16 cellular contexts compared by ENCODE assay signal in the genomic region with DNA sequence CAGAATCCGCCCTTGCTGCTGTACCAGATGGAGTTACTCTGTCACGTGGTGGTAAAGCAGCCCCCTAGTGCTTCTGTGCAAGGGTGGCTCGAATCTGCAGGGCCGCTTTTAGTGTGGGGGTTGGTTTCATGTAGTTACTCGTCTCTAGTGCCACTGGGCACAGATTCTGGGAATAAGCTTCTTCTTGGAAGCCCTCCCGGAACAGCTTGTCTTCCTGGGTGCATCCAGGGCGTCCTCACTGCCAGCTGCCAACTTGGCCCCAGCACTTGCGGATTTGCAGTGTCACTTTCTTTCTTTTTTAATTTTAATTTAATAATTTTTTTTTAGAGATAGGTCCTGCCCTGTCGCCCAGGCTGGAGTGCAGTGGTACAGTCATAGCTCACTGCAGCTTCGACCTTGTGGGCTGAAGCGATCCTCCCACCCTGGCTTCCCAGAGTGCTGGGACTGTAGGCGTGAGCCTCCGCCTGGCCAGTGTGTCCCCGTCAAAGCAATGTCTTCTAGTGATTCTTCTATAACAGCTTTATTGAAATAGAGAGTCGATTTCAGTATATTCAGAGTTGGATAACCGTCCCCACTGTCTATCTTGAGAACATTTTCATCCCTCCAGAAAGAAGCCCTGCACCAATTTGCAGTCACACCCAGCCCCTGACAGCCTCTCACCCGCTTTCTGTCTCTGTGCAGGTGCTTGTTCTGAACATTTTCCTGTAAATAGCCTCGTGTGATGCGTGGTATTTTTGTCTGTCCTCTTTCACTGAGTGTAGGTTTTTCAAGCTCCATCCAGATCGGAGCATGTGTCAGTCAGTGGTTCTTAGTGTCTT. TPM values are rescaled to one million over a fixed set of nuclear protein-coding genes. Genes with fewer than 3 reads are reported as not detected.
DNase-seq lines count a peak whose midpoint lies in the region; ATAC-seq and TF ChIP-seq lines count a peak whose summit lies in the region.
"Had no signal": no experiment of that assay in that cellular context is flagged by ENCODE, and none has a peak within 500 bp of the region (broad histone marks: within the 10 kb centered on the region; RNA-seq: fewer than 3 reads in every experiment).

No MANE protein-coding gene starts in this region.

- H3K27me3 ChIP-seq in right cardiac atrium (ENCODE audit: control insufficient read depth, insufficient read depth) (no peaks in the 10 kb centered on the region), skeletal muscle tissue (ENCODE audit: control insufficient read depth in 3 of 3, insufficient read depth in 3 of 3, low read length in 3 of 3) (no peaks in the 10 kb centered on the region), GM23338 (ENCODE audit: insufficient read depth) (no peaks in the 10 kb centered on the region)
- H3K27me3 ChIP-seq: neutrophil, SJSA1 had no signal

- peak in 1 of 2 donors; percentile 34 for ATAC-seq in right cardiac atrium
- no peak for ATAC-seq in mucosa of descending colon
- no peak for ATAC-seq in GM18858 (IDR thresholded peaks at IDR 0.05; ENCODE audit: unreplicated experiment)
- no peak for ATAC-seq in GM23338

- H3K27me3 Mint-ChIP-seq in GM23338 (ENCODE audit: insufficient read depth, low read depth, poor library complexity) = peaks cover 14% of the 10 kb centered on the region
- H3K27me3 Mint-ChIP-seq: CD4-positive, CD25-positive, alpha-beta regulatory T cell had no signal

- peaks cover 0 to 94% of the 10 kb centered on the region in 2 experiments; a peak in 2 of 3 replicates for H3K36me3 ChIP-seq in HEK293 (ENCODE audit: control insufficient read depth in 2 of 2, insufficient read depth in 1 of 2, low read length in 2 of 2)
- peaks cover 24 to 38% (median 27%) of the 10 kb centered on the region in 3 donors for H3K36me3 ChIP-seq in skeletal muscle tissue (ENCODE audit: control insufficient read depth in 3 of 3, insufficient read depth in 3 of 3, low read length in 3 of 3)
- peaks cover 26% of the 10 kb centered on the region for H3K36me3 ChIP-seq in mucosa of descending colon (ENCODE audit: low read depth)
- H3K36me3 ChIP-seq in GM23338 (ENCODE audit: insufficient read depth) = no peaks in the 10 kb centered on the region; the same call in 1 of the 2 replicates

- H3K9me3 ChIP-seq in HEK293 (ENCODE audit: control insufficient read depth, insufficient read depth, low read depth, low read length) (no peaks in the 10 kb centered on the region), right cardiac atrium (ENCODE audit: control insufficient read depth, low read length) (no peaks in the 10 kb centered on the region), skeletal muscle tissue (ENCODE audit: control insufficient read depth in 3 of 3, low read length in 3 of 3) (no peaks in the 10 kb centered on the region), mucosa of descending colon (no peaks in the 10 kb centered on the region)
- H3K9me3 ChIP-seq: neutrophil, SJSA1 had no signal

- no peak overlapping the region for H3K4me2 ChIP-seq in GM23338

- no peaks in the 10 kb centered on the region; the same call in 1 of the 2 replicates for H4K20me1 ChIP-seq in GM23338 (replicated peaks; ENCODE audit: insufficient read depth)

- H3K9ac ChIP-seq in skeletal muscle tissue (ENCODE audit: low read depth in 1 of 3, low read length in 3 of 3) = peak overlapping the region; percentile 14 to 63 (median 62)

- H3K4me3 ChIP-seq in HEK293 (ENCODE audit: low read depth, low read length) (no peak overlapping the region), right cardiac atrium (ENCODE audit: low read length) (no peak overlapping the region), skeletal muscle tissue (ENCODE audit: low read length in 3 of 3) (peak overlapping the region in 2 of 3 donors; percentile 35 to 40), mucosa of descending colon (no peak overlapping the region), GM23338 (no peak overlapping the region)
- H3K4me3 ChIP-seq: SJSA1 had no signal

- intact Hi-C loops in right cardiac atrium (cut with DNase I) = no loop called here
- intact Hi-C loops in mucosa of descending colon (cut with DNase I, micrococcal nuclease) = no loop called here

- DNase-seq in amygdala (lab: John Stamatoyannopoulos, UW) (peak in 33 of 56 donors; percentile 27 to 72 (median 46)), right cardiac atrium (peak in 2 of 3 donors; percentile 39 to 58), mucosa of descending colon (no peak), DMS153 (lab: John Stamatoyannopoulos, UW) (no peak), GM23338 (ENCODE audit: low spot score) (no peak)
- DNase-seq: activated CD8-positive, alpha-beta memory T cell treated with anti-CD3 and anti-CD28 coated beads, Interleukin-2, amount 50 U/mL, for 48 hours; CD4-positive, CD25-positive, alpha-beta regulatory T cell; effector CD8-positive, alpha-beta T cell; IMR-90; NCI-H1417; stimulated activated CD4-positive, alpha-beta T cell treated with anti-CD3 and anti-CD28 coated beads, Interleukin-1b, Interleukin-23, amount 100 ng/mL, for 48 hours had no signal

- 68% methylated on average over 20 of the region's 20 CpGs for WGBS in right cardiac atrium

- H3K36me3 Mint-ChIP-seq in GM23338 (ENCODE audit: low read depth) = peaks cover 35% of the 10 kb centered on the region

- H3K79me2 ChIP-seq in GM23338 (replicated peaks; ENCODE audit: insufficient read depth) = no peaks in the 10 kb centered on the region

- no peak overlapping the region for H3K27ac Mint-ChIP-seq in GM23338

- no peak overlapping the region for H2AFZ ChIP-seq in GM23338

- POLR2A ChIA-PET in HEK293 (lab: Yijun Ruan, JAX) = no interaction called here

- no peak for TF ChIP-seq CTCF in HEK293 (tag by site-specific recombination; IDR thresholded peaks at IDR 0.05)
- no peak for TF ChIP-seq CTCF in mucosa of descending colon (IDR thresholded peaks at IDR 0.05)
- no peak for TF ChIP-seq CTCF in GM23338 (conservative IDR thresholded peaks at IDR 0.05; ENCODE audit: low read depth in 2 of 2)

- H3K9me3 Mint-ChIP-seq in GM23338 = no peaks in the 10 kb centered on the region
- H3K9me3 Mint-ChIP-seq: CD4-positive, CD25-positive, alpha-beta regulatory T cell had no signal

- H3K27ac ChIP-seq in HEK293 (ENCODE audit: extremely low read depth, low read depth, low read length) = no peak overlapping the region
- peak overlapping the region; percentile 53 for H3K27ac ChIP-seq in right cardiac atrium (ENCODE audit: low read length)
- peak overlapping the region; percentile 49 for H3K27ac ChIP-seq in skeletal muscle tissue (ENCODE audit: low read depth, low read length)
- no peak overlapping the region for H3K27ac ChIP-seq in GM23338 (ENCODE audit: low read depth)
- H3K27ac ChIP-seq: neutrophil, SJSA1 had no signal

- H3K4me1 ChIP-seq in HEK293 (ENCODE audit: control insufficient read depth, insufficient read depth, low read length) = no peaks in the 10 kb centered on the region
- peaks cover 3% of the 10 kb centered on the region for H3K4me1 ChIP-seq in right cardiac atrium (ENCODE audit: control insufficient read depth, insufficient read depth, low read length)
- H3K4me1 ChIP-seq in skeletal muscle tissue (ENCODE audit: control insufficient read depth in 3 of 3, insufficient read depth in 3 of 3, low read length in 3 of 3) = peaks cover 21 to 43% (median 27%) of the 10 kb centered on the region in 3 donors
- no peaks in the 10 kb centered on the region for H3K4me1 ChIP-seq in mucosa of descending colon (ENCODE audit: low read depth)
- no peaks in the 10 kb centered on the region for H3K4me1 ChIP-seq in GM23338 (ENCODE audit: insufficient read depth)
- H3K4me1 ChIP-seq: SJSA1 had no signal

- H3F3A ChIP-seq in GM23338 (replicated peaks; ENCODE audit: low read depth) = no peaks in the 10 kb centered on the region

- H3K4me1 Mint-ChIP-seq in GM23338 = no peaks in the 10 kb centered on the region
- H3K4me1 Mint-ChIP-seq: CD4-positive, CD25-positive, alpha-beta regulatory T cell had no signal

- no peaks in the 10 kb centered on the region for H3K9me2 ChIP-seq in GM23338 (ENCODE audit: insufficient read depth)

- no peak overlapping the region for H3K4me3 Mint-ChIP-seq in GM23338

- CTCF ChIA-PET in HEK293 (lab: Yijun Ruan, JAX) = interaction anchor here (0.7 kb wide), 1 partner anchor 38 kb away, joined by 3 read pairs; no protein-coding TSS in a partner anchor

TF ChIP-seq in HEK293, 187 proteins besides CTCF, POLR2A, EP300 and RAD21:
- TF ChIP-seq ZNF121 (tag by site-specific recombination; IDR thresholded peaks at IDR 0.05) = no peak
- TF ChIP-seq ZNF394 (tag by site-specific recombination; IDR thresholded peaks at IDR 0.05; ENCODE audit: borderline replicate concordance) = no peak
- peak; percentile 60; the same call in 1 of the 2 replicates for TF ChIP-seq EGR2 (tag by site-specific recombination; IDR thresholded peaks at IDR 0.05; ENCODE audit: low read depth)
- TF ChIP-seq ZFHX2 (tag by site-specific recombination; conservative IDR thresholded peaks at IDR 0.05) = 0 out of 2 replicates have a peak, but pooled peaks have one; percentile 30

TF ChIP-seq in GM23338, 12 proteins besides CTCF, POLR2A, EP300 and RAD21:
- TF ChIP-seq ZNF331 (CRISPR knock-in tag; IDR thresholded peaks at IDR 0.05; ENCODE audit: low read depth) = no peak
- TF ChIP-seq POLR2AphosphoS5 (IDR thresholded peaks at IDR 0.05; ENCODE audit: low read depth) = no peak
- no peak for TF ChIP-seq NANOG (IDR thresholded peaks at IDR 0.05; ENCODE audit: borderline replicate concordance)
- no peak for TF ChIP-seq STAT1 (IDR thresholded peaks at IDR 0.05; ENCODE audit: unreplicated experiment)
- TF ChIP-seq, protein P1, sequence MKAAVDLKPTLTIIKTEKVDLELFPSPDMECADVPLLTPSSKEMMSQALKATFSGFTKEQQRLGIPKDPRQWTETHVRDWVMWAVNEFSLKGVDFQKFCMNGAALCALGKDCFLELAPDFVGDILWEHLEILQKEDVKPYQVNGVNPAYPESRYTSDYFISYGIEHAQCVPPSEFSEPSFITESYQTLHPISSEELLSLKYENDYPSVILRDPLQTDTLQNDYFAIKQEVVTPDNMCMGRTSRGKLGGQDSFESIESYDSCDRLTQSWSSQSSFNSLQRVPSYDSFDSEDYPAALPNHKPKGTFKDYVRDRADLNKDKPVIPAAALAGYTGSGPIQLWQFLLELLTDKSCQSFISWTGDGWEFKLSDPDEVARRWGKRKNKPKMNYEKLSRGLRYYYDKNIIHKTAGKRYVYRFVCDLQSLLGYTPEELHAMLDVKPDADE (IDR thresholded peaks at IDR 0.05) = no peak

RNA-seq across cellular contexts. Expression of gene PYGB, which starts 25.9 kb away (rescaled TPM):
- total RNA-seq in right cardiac atrium (100 to 1,000 TPM; 154 to 219 (median 194) TPM), skeletal muscle tissue (20.9 TPM), mucosa of descending colon (100 to 1,000 TPM; 247 to 252 (median 247) TPM)
- polyA plus RNA-seq in right cardiac atrium (136 TPM), GM23338 (2016; fragmentation: Nextera tagmentation; extraction: Ambion mirVana) (15.6 and 15.9 TPM in 2 replicates)
- 61.9 and 64.0 TPM in 2 replicates for total RNA-seq in GM23338 (2014; rRNA removed; shearing (Covaris generic))

Comparison
In these comparisons a context has a peak if more than half of its experiments do, and no peak if none do; other contexts are left out.
1. H3K27ac ChIP-seq: peak in right cardiac atrium (single experiment) and skeletal muscle tissue (single experiment); none in HEK293 (single experiment) and GM23338 (single experiment).
2. H3K4me3 ChIP-seq: peak in skeletal muscle tissue (2 of 3); none in HEK293 (single experiment), right cardiac atrium (single experiment), mucosa of descending colon (single experiment) and GM23338 (single experiment).
3. DNase-seq: peak in amygdala (33 of 56) and right cardiac atrium (2 of 3); none in mucosa of descending colon (0 of 3), DMS153 (single experiment) and GM23338 (single experiment).